20 cellular contexts compared by ENCODE assay signal in the genomic region with DNA sequence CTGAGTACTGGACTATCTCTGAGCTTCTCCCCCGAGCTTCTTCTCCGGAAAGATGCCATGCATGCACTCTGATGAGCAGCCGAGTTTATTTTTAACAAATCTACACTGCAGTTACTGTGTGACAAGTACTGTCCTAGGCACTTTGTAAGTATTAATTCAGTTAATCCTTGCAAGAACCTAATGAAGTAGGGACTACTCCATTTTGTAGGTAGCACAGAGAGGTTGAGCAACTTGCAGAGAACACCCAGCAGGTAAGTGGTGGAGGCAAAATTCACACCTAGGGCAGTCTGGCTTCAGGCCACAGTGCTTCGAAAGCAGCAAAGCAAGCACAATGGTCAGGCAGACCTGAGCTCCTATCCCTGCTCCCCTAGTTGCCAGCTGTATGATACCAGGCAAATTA. TPM values are rescaled to one million over a fixed set of nuclear protein-coding genes. Genes with fewer than 3 reads are reported as not detected.
"Had no signal": no experiment of that assay in that cellular context is flagged by ENCODE, and none has a peak within 500 bp of the region (broad histone marks: within the 10 kb centered on the region; RNA-seq: fewer than 3 reads in every experiment).

No MANE protein-coding gene starts in this region.

- H3K9me3 Mint-ChIP-seq: activated CD4-positive, alpha-beta T cell treated with anti-CD3 and anti-CD28 coated beads, Interleukin-2, amount 10 ng/mL, durations not matched to agents 24 days and 14 days; dendritic cell treated with granulocyte-macrophage colony-stimulating factor and Interleukin-4, amounts not matched to agents 40 ng/mL and 50 ng/mL, for 4 days; T-helper 1 cell treated with Interleukin-12 subunit alpha and Interleukin-12 subunit beta and Interleukin-4 antibody, amounts not matched to agents 30 μg/mL and 1 μg/mL, for 36 hours had no signal

- H3K27ac Mint-ChIP-seq: activated CD4-positive, alpha-beta T cell treated with anti-CD3 and anti-CD28 coated beads, Interleukin-2, amount 10 ng/mL, durations not matched to agents 24 days and 14 days; dendritic cell treated with granulocyte-macrophage colony-stimulating factor and Interleukin-4, amounts not matched to agents 40 ng/mL and 50 ng/mL, for 4 days; naive thymus-derived CD4-positive, alpha-beta T cell; neural progenitor cell; T-helper 1 cell treated with Interleukin-12 subunit alpha and Interleukin-12 subunit beta and Interleukin-4 antibody, amounts not matched to agents 30 μg/mL and 1 μg/mL, for 36 hours had no signal

- DNase-seq: activated CD4-positive, alpha-beta T cell treated with anti-CD3 and anti-CD28 coated beads, Interleukin-2, amount 10 ng/mL, durations not matched to agents 24 days and 14 days; activated CD8-positive, alpha-beta memory T cell treated with anti-CD3 and anti-CD28 coated beads, Interleukin-2, amount 50 U/mL, for 48 hours; activated effector memory CD4-positive, alpha-beta T cell treated with Interleukin-2 at 50 U/mL for 16 hours; activated naive CD4-positive, alpha-beta T cell treated with anti-CD3 and anti-CD28 coated beads, Interleukin-2, amount 50 U/mL, for 16 hours; activated T-cell treated with anti-CD3 and anti-CD28 coated beads, Interleukin-2, amount 50 U/mL, for 48 hours; cerebellar nuclear complex; effector memory CD4-positive, alpha-beta T cell; foreskin fibroblast; mesenchymal stem cell; naive thymus-derived CD4-positive, alpha-beta T cell; sigmoid colon had no signal

- H2AFZ ChIP-seq: neural progenitor cell had no signal

- H3K9me3 ChIP-seq: ascending aorta, psoas muscle, sigmoid colon, thyroid gland had no signal

- H3K4me3 Mint-ChIP-seq: activated CD4-positive, alpha-beta T cell treated with anti-CD3 and anti-CD28 coated beads, Interleukin-2, amount 10 ng/mL, durations not matched to agents 24 days and 14 days; dendritic cell treated with granulocyte-macrophage colony-stimulating factor and Interleukin-4, amounts not matched to agents 40 ng/mL and 50 ng/mL, for 4 days; naive thymus-derived CD4-positive, alpha-beta T cell; T-helper 1 cell treated with Interleukin-12 subunit alpha and Interleukin-12 subunit beta and Interleukin-4 antibody, amounts not matched to agents 30 μg/mL and 1 μg/mL, for 36 hours had no signal

- ATAC-seq: naive thymus-derived CD4-positive, alpha-beta T cell had no signal

- H3K27ac ChIP-seq: ascending aorta, neural progenitor cell, psoas muscle, sigmoid colon had no signal

- H3K36me3 ChIP-seq: ascending aorta, neural progenitor cell, sigmoid colon, thyroid gland had no signal

- H3K4me3 ChIP-seq: ascending aorta, neural progenitor cell, sigmoid colon, thyroid gland had no signal

RNA-seq across cellular contexts. Expression of gene TAL1, which starts 3.8 kb away (rescaled TPM):
- total RNA-seq: activated CD4-positive, alpha-beta T cell treated with anti-CD3 and anti-CD28 coated beads, Interleukin-2, amount 10 ng/mL, durations not matched to agents 24 days and 14 days; osteocyte had no signal
- polyA plus RNA-seq: naive thymus-derived CD4-positive, alpha-beta T cell had no signal

RNA-seq across cellular contexts. Expression of gene PDZK1IP1, which starts 46.0 kb away (rescaled TPM):
- total RNA-seq: activated CD4-positive, alpha-beta T cell treated with anti-CD3 and anti-CD28 coated beads, Interleukin-2, amount 10 ng/mL, durations not matched to agents 24 days and 14 days; ascending aorta; glomerular endothelial cell; left ventricle myocardium superior; naive thymus-derived CD4-positive, alpha-beta T cell; osteocyte; sigmoid colon had no signal
- polyA plus RNA-seq: naive thymus-derived CD4-positive, alpha-beta T cell had no signal
